In genomic region chr13:36430247-36431203, GRCh38 we compare ENCODE assay signal across 11 cellular contexts. TPM values are rescaled to one million over a fixed set of nuclear protein-coding genes. Genes with fewer than 3 reads are reported as not detected.
A peak's percentile ranks its signal among the peaks of the same experiment; 100 is the strongest.
DNase-seq lines count a peak whose midpoint lies in the region; ATAC-seq, FAIRE-seq and TF ChIP-seq lines count a peak whose summit lies in the region.
"Had no signal": no experiment of that assay in that cellular context is flagged by ENCODE, and none has a peak within 500 bp of the region (broad histone marks: within the 10 kb centered on the region; RNA-seq: fewer than 3 reads in every experiment).

No MANE protein-coding gene starts in this region.

- WGBS in neuronal stem cell (ENCODE audit: extremely low coverage in 2 of 2, insufficient read length in 2 of 2, insufficient replicate concordance in 1 of 2), 2 donors, result no CpG with 5 or more reads among the region's 34 CpGs

- no peaks in the 10 kb centered on the region for H3K36me3 Mint-ChIP-seq in glutamatergic neuron (ENCODE audit: unreplicated experiment)
- H3K36me3 Mint-ChIP-seq in stimulated activated effector memory CD8-positive, alpha-beta T cell treated with anti-CD3 and anti-CD28 coated beads, Interleukin-12 subunit alpha, Interleukin-12 subunit beta, amount 100 ng/mL, for 72 hours, result no peaks in the 10 kb centered on the region

- TF ChIP-seq CTCF in D721Med (IDR thresholded peaks at IDR 0.05; ENCODE audit: insufficient read depth, missing control alignments) (no peak), glutamatergic neuron (IDR thresholded peaks at IDR 0.05; ENCODE audit: partially characterized antibody, unreplicated experiment) (no peak), PC-9 (conservative IDR thresholded peaks at IDR 0.05) (no peak)

- H3K9me3 ChIP-seq in neuronal stem cell (replicated peaks in 1 of 2; ENCODE audit: control insufficient read depth in 2 of 2, insufficient read depth in 1 of 2, low read depth in 1 of 2, low read length in 2 of 2), result no peaks in the 10 kb centered on the region
- no peaks in the 10 kb centered on the region for H3K9me3 ChIP-seq in PC-9 (ENCODE audit: insufficient read depth, low read depth)

- H3K4me2 ChIP-seq in neuronal stem cell (ENCODE audit: insufficient read depth, low read length, poor library complexity, severe bottlenecking) (peak overlapping the region; percentile 29), PC-9 (no peak overlapping the region)

- no TSS peak for BruUV-seq in PC-9 (replicated peaks; lab: Mats Ljungman, UMichigan)

- no peak overlapping the region for H3K18ac ChIP-seq in neuronal stem cell (ENCODE audit: low read length)

- H3K27me3 ChIP-seq in neuronal stem cell (ENCODE audit: control insufficient read depth in 3 of 3, insufficient read depth in 3 of 3, low read depth in 1 of 3, low read length in 3 of 3) (peaks cover 7 to 65% (median 35%) of the 10 kb centered on the region in 3 experiments), PC-9 (ENCODE audit: insufficient read depth, low read depth) (no peaks in the 10 kb centered on the region)

- no peak overlapping the region for H4K91ac ChIP-seq in neuronal stem cell (ENCODE audit: low read depth, low read length, poor library complexity)

- H4K8ac ChIP-seq in neuronal stem cell (ENCODE audit: low read depth, low read length), result no peak overlapping the region

- POLR2A ChIA-PET in PC-9 (lab: Charles Lee; ENCODE audit: unreplicated experiment), result no interaction called here

- H2BK12ac ChIP-seq in neuronal stem cell (ENCODE audit: low read length), result no peak overlapping the region

- no peaks in the 10 kb centered on the region for H3K79me1 ChIP-seq in neuronal stem cell (ENCODE audit: low read depth, low read length)

- peak overlapping the region; percentile 73 for H3K4me3 Mint-ChIP-seq in glutamatergic neuron (ENCODE audit: unreplicated experiment)
- H3K4me3 Mint-ChIP-seq in stimulated activated effector memory CD8-positive, alpha-beta T cell treated with anti-CD3 and anti-CD28 coated beads, Interleukin-12 subunit alpha, Interleukin-12 subunit beta, amount 100 ng/mL, for 72 hours, result no peak overlapping the region

- H3K9me2 ChIP-seq in PC-9 (ENCODE audit: insufficient read depth), result no peaks in the 10 kb centered on the region

- H3K4ac ChIP-seq in neuronal stem cell (ENCODE audit: low read length), result no peak overlapping the region

- no peaks in the 10 kb centered on the region for H4K20me1 ChIP-seq in PC-9 (ENCODE audit: insufficient read depth)

- DNase-seq in D721Med (ENCODE audit: insufficient read length, low spot score) (no peak), UCSD-AML1 (lab: John Stamatoyannopoulos, UW; ENCODE audit: unreplicated experiment) (peak; percentile 13), glutamatergic neuron (no peak), neuronal stem cell (ENCODE audit: low spot score) (no peak), PC-9 (no peak)
- no peak for DNase-seq in stimulated activated effector memory CD8-positive, alpha-beta T cell treated with anti-CD3 and anti-CD28 coated beads, Interleukin-12 subunit alpha, Interleukin-12 subunit beta, amount 100 ng/mL, for 72 hours (ENCODE audit: low spot score in 2 of 2)
- DNase-seq: DND-41, GOT3, NCI-H1105 treated with DMSO at 0.1 percent for 48 hours had no signal

- H2BK120ac ChIP-seq in neuronal stem cell (ENCODE audit: low read depth, low read length), result no peak overlapping the region

- H3K27ac Mint-ChIP-seq in glutamatergic neuron (ENCODE audit: unreplicated experiment), result no peak overlapping the region
- no peak overlapping the region for H3K27ac Mint-ChIP-seq in stimulated activated effector memory CD8-positive, alpha-beta T cell treated with anti-CD3 and anti-CD28 coated beads, Interleukin-12 subunit alpha, Interleukin-12 subunit beta, amount 100 ng/mL, for 72 hours

- peak; percentile 11 for FAIRE-seq in D721Med (lab: Jason Lieb, UNC)

- no peaks in the 10 kb centered on the region for H3K79me2 ChIP-seq in PC-9 (ENCODE audit: low read depth)

- H2AK5ac ChIP-seq in neuronal stem cell (ENCODE audit: low read depth, low read length), result no peak overlapping the region

- peaks cover 3% of the 10 kb centered on the region for H3K4me1 Mint-ChIP-seq in glutamatergic neuron (ENCODE audit: low read depth, unreplicated experiment)
- no peaks in the 10 kb centered on the region for H3K4me1 Mint-ChIP-seq in stimulated activated effector memory CD8-positive, alpha-beta T cell treated with anti-CD3 and anti-CD28 coated beads, Interleukin-12 subunit alpha, Interleukin-12 subunit beta, amount 100 ng/mL, for 72 hours

- H3K27me3 Mint-ChIP-seq in glutamatergic neuron (ENCODE audit: unreplicated experiment), result peaks cover 20% of the 10 kb centered on the region

- CTCF ChIA-PET in PC-9 (lab: Charles Lee), result no interaction called here

- H3K27ac ChIP-seq in neuronal stem cell (replicated peaks; ENCODE audit: low read length), result no peak overlapping the region
- H3K27ac ChIP-seq in PC-9, result no peak overlapping the region

- intact Hi-C loops in PC-9 (cut with micrococcal nuclease; ENCODE audit: unreplicated experiment), result no loop called here

- no peak overlapping the region for H3K4me3 ChIP-seq in neuronal stem cell (ENCODE audit: low read length in 2 of 2)
- H3K4me3 ChIP-seq in PC-9, result no peak overlapping the region

- H2BK15ac ChIP-seq in neuronal stem cell (ENCODE audit: low read length), result no peak overlapping the region

- ATAC-seq in HG03432 (IDR thresholded peaks at IDR 0.05; ENCODE audit: unreplicated experiment) (no peak), HG02885 (IDR thresholded peaks at IDR 0.05; ENCODE audit: poor library complexity, unreplicated experiment) (no peak)
- ATAC-seq in stimulated activated effector memory CD8-positive, alpha-beta T cell treated with anti-CD3 and anti-CD28 coated beads, Interleukin-12 subunit alpha, Interleukin-12 subunit beta, amount 100 ng/mL, for 72 hours, result no peak

- H3K36me3 ChIP-seq in neuronal stem cell (replicated peaks in 1 of 2; ENCODE audit: control insufficient read depth in 2 of 2, insufficient read depth in 2 of 2, low read length in 2 of 2), result no peaks in the 10 kb centered on the region
- H3K36me3 ChIP-seq in PC-9 (ENCODE audit: low read depth), result no peaks in the 10 kb centered on the region

- no peak overlapping the region for H3K9ac ChIP-seq in neuronal stem cell (ENCODE audit: low read depth, low read length, poor library complexity)

- H3F3A ChIP-seq in PC-9 (ENCODE audit: insufficient read depth, low read depth), result peaks cover 18% of the 10 kb centered on the region

- H3K9me3 Mint-ChIP-seq in glutamatergic neuron (ENCODE audit: unreplicated experiment), result no peaks in the 10 kb centered on the region
- no peaks in the 10 kb centered on the region for H3K9me3 Mint-ChIP-seq in stimulated activated effector memory CD8-positive, alpha-beta T cell treated with anti-CD3 and anti-CD28 coated beads, Interleukin-12 subunit alpha, Interleukin-12 subunit beta, amount 100 ng/mL, for 72 hours

- H3K4me1 ChIP-seq in neuronal stem cell (ENCODE audit: control insufficient read depth in 2 of 2, insufficient read depth in 1 of 2, low read depth in 1 of 2, low read length in 2 of 2), result peaks cover 4 to 6% of the 10 kb centered on the region in 2 donors
- H3K4me1 ChIP-seq in PC-9 (replicated peaks; ENCODE audit: insufficient read depth), result peaks cover 23% of the 10 kb centered on the region

- no peak overlapping the region for H3K23ac ChIP-seq in neuronal stem cell (ENCODE audit: low read depth, low read length, poor library complexity)

- peak overlapping the region; percentile 37 for H2AFZ ChIP-seq in neuronal stem cell (ENCODE audit: low read length)
- H2AFZ ChIP-seq in PC-9, result no peak overlapping the region

- no peak overlapping the region for H2BK5ac ChIP-seq in neuronal stem cell (ENCODE audit: low read length)

- H3K14ac ChIP-seq in neuronal stem cell (ENCODE audit: low read length), result no peak overlapping the region

RNA-seq across cellular contexts. Expression of gene CCNA1, which starts 1.8 kb away (rescaled TPM):
- total RNA-seq in glutamatergic neuron (ENCODE audit: unreplicated experiment) (4.3 TPM), PC-9 (2021) (not detected in 2 replicates)
- polyA plus RNA-seq in neuronal stem cell (2013, experiment 1 of 2), result 3.0 TPM
- 3.0 TPM for polyA plus RNA-seq in neuronal stem cell (2013, experiment 2 of 2)
